13 cellular contexts compared by ENCODE assay signal in the genomic region with DNA sequence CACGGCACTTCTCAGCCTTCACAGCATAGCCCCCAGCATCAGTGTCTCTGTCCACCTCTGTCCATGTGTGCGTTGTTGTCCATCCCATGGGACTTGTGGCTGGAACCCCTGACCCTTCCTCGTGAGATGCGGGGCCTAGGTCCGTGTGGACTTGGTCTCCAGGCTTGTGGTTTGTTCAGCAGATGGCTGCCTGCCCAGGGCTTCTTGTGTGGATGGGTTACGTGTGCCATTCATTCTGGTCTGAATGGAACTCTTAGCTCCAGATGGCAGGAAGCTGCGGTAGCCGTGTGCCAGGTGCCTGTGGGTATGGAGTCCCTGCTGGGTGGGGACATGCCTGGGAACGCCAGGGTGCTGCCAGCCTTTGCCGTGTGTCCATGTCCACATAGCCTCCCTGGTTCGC. TPM values are rescaled to one million over a fixed set of nuclear protein-coding genes. Genes with fewer than 3 reads are reported as not detected.
DNase-seq lines count a peak whose midpoint lies in the region; ATAC-seq and TF ChIP-seq lines count a peak whose summit lies in the region.
"Had no signal": no experiment of that assay in that cellular context is flagged by ENCODE, and none has a peak within 500 bp of the region (broad histone marks: within the 10 kb centered on the region; RNA-seq: fewer than 3 reads in every experiment).

No MANE protein-coding gene starts in this region.

- H3K27me3 Mint-ChIP-seq in naive thymus-derived CD4-positive, alpha-beta T cell = no peaks in the 10 kb centered on the region

- H3K4me1 Mint-ChIP-seq in naive thymus-derived CD4-positive, alpha-beta T cell = peaks cover 40 to 84% (median 68%) of the 10 kb centered on the region in 7 donors

- no peaks in the 10 kb centered on the region for H3K27me3 ChIP-seq in naive thymus-derived CD4-positive, alpha-beta T cell (ENCODE audit: control insufficient read depth in 2 of 2, insufficient read depth in 2 of 2, low read length in 2 of 2)

- peak; percentile 91 for DNase-seq in DMS 273 (lab: John Stamatoyannopoulos, UW; ENCODE audit: unreplicated experiment)
- peak; percentile 90 for DNase-seq in NCI-H2029 treated with DMSO at 0.1 percent for 48 hours (lab: John Stamatoyannopoulos, UW)
- DNase-seq in astrocyte of the spinal cord (ENCODE audit: low read depth, low spot score) = peak; percentile 49
- peak in 1 of 9 donors; percentile 19 for DNase-seq in naive thymus-derived CD4-positive, alpha-beta T cell
- DNase-seq in 8988T = no peak
- DNase-seq in mesenteric fat pad (ENCODE audit: low spot score) = no peak
- DNase-seq: activated effector memory CD4-positive, alpha-beta T cell treated with anti-CD3 and anti-CD28 coated beads, Interleukin-2, amount 50 U/mL, for 16 hours; effector CD8-positive, alpha-beta T cell; glutamatergic neuron; NCI-H187 treated with DMSO at 0.1 percent for 48 hours had no signal

- peak overlapping the region; percentile 74 for H3K27ac ChIP-seq in naive thymus-derived CD4-positive, alpha-beta T cell (ENCODE audit: low read depth, low read length)

- H3K27ac Mint-ChIP-seq in naive thymus-derived CD4-positive, alpha-beta T cell = peak overlapping the region; percentile 88 to 96 (median 92)

- no peaks in the 10 kb centered on the region for H3K9me3 ChIP-seq in naive thymus-derived CD4-positive, alpha-beta T cell (ENCODE audit: control insufficient read depth in 2 of 3, low read length in 3 of 3)

- intact Hi-C loops in naive thymus-derived CD4-positive, alpha-beta T cell (cut with micrococcal nuclease) = loop anchor here (2.0 to 5.0 kb wide), 3 partner anchors 15 to 71 kb away; partner anchors contain the start of genes ANKS3 (in 1 of the 2), DNAAF8 (in 1 of the 2) and NUDT16L1 (in 1 of the 2)

- H3K36me3 Mint-ChIP-seq in naive thymus-derived CD4-positive, alpha-beta T cell = peaks cover 0 to 15% (median 0%) of the 10 kb centered on the region in 5 donors

- TF ChIP-seq CTCF in astrocyte of the spinal cord (IDR thresholded peaks at IDR 0.05; ENCODE audit: low read depth, low read length) = no peak

- H3K4me3 ChIP-seq in astrocyte of the spinal cord (ENCODE audit: low read depth, low read length) = no peak overlapping the region
- H3K4me3 ChIP-seq in naive thymus-derived CD4-positive, alpha-beta T cell (ENCODE audit: low read length) = no peak overlapping the region

- POLR2A ChIA-PET in naive thymus-derived CD4-positive, alpha-beta T cell (lab: Charles Lee) = interaction anchor here (0.8 to 2.9 kb wide), 5 partner anchors 11 to 37 kb away, joined by 3 to 10 read pairs (median 5); partner anchors contain the start of genes MGRN1 and NUDT16L1

- H3K4me3 Mint-ChIP-seq in naive thymus-derived CD4-positive, alpha-beta T cell = peak overlapping the region in 6 of 10 donors; percentile 53 to 75 (median 61)
- H3K4me3 Mint-ChIP-seq: WTC11 had no signal

- no peaks in the 10 kb centered on the region for H3K9me3 Mint-ChIP-seq in naive thymus-derived CD4-positive, alpha-beta T cell
- H3K9me3 Mint-ChIP-seq: WTC11 had no signal

- CTCF ChIA-PET in naive thymus-derived CD4-positive, alpha-beta T cell (lab: Charles Lee) = interaction anchor here (0.9 to 1.1 kb wide), 2 partner anchors 12 to 45 kb away, joined by 3 read pairs; no protein-coding TSS in a partner anchor

- in situ Hi-C loops in astrocyte of the spinal cord (cut with HindIII; ENCODE audit: low sequenced_read_pairs) = no loop called here

- ATAC-seq in naive thymus-derived CD4-positive, alpha-beta T cell = no peak
- no peak for ATAC-seq in GM21576 (IDR thresholded peaks at IDR 0.05; ENCODE audit: unreplicated experiment)
- ATAC-seq in HG03460 (IDR thresholded peaks at IDR 0.05; ENCODE audit: unreplicated experiment) = no peak
- ATAC-seq: WTC11 had no signal

- H3K36me3 ChIP-seq in naive thymus-derived CD4-positive, alpha-beta T cell (ENCODE audit: control insufficient read depth in 2 of 3, insufficient read depth in 3 of 3, low read length in 3 of 3) = peaks cover 0 to 17% (median 0%) of the 10 kb centered on the region in 3 experiments

- peaks cover 41 to 76% of the 10 kb centered on the region in 2 donors for H3K4me1 ChIP-seq in naive thymus-derived CD4-positive, alpha-beta T cell (ENCODE audit: control insufficient read depth in 2 of 2, insufficient read depth in 2 of 2, low read length in 2 of 2)

RNA-seq across cellular contexts. Expression of gene NUDT16L1, which starts 31.7 kb away (rescaled TPM):
- 10 to 100 TPM; 42.8 to 65.4 (median 53.3) TPM for total RNA-seq in naive thymus-derived CD4-positive, alpha-beta T cell
- polyA plus RNA-seq in naive thymus-derived CD4-positive, alpha-beta T cell = 100 to 1,000 TPM; 104 to 133 TPM
- 19.4 TPM for total RNA-seq in mesenteric fat pad

RNA-seq across cellular contexts. Expression of gene MGRN1, which starts 37.0 kb away (rescaled TPM):
- total RNA-seq in naive thymus-derived CD4-positive, alpha-beta T cell = 100 to 1,000 TPM in 1 of 5 experiments, 10 to 100 TPM in 4; 62.6 to 103 (median 81.2) TPM
- 1 to 10 TPM; 4.9 to 10.0 TPM for polyA plus RNA-seq in naive thymus-derived CD4-positive, alpha-beta T cell
- total RNA-seq in mesenteric fat pad = 74.1 TPM

RNA-seq across cellular contexts. Expression of gene UBALD1, which starts 47.0 kb away (rescaled TPM):
- total RNA-seq in naive thymus-derived CD4-positive, alpha-beta T cell = 10 to 100 TPM; 21.8 to 36.5 (median 29.7) TPM
- 1 to 10 TPM; 1.6 to 2.5 TPM for polyA plus RNA-seq in naive thymus-derived CD4-positive, alpha-beta T cell
- total RNA-seq in mesenteric fat pad = 20.9 TPM

Comparison
In these comparisons a context has a peak if more than half of its experiments do, and no peak if none do; other contexts are left out.
1. DNase-seq: peak in DMS 273 (single experiment), NCI-H2029 treated with DMSO at 0.1 percent for 48 hours (single experiment) and astrocyte of the spinal cord (single experiment); none in 8988T (single experiment) and mesenteric fat pad (single experiment).